2 cellular contexts compared by ENCODE assay signal in genomic region chr2:114368705-114369104, GRCh38.
TF ChIP-seq lines count a peak whose summit lies in the region.

No MANE protein-coding gene starts in this region.

TF ChIP-seq in HepG2, 621 proteins besides CTCF, POLR2A, EP300 and RAD21:
- TF ChIP-seq U2AF2 (IDR thresholded peaks at IDR 0.05; ENCODE audit: low read depth, low read length) (no peak), ZNF317 (CRISPR knock-in tag; IDR thresholded peaks at IDR 0.05) (peak; percentile 100), HNF4A (CRISPR knock-in tag; IDR thresholded peaks at IDR 0.05) (no peak), ZEB1 (IDR thresholded peaks at IDR 0.05; ENCODE audit: insufficient replicate concordance, low read depth) (no peak)

TF ChIP-seq in K562, 482 proteins besides CTCF, POLR2A, EP300 and RAD21:
- TF ChIP-seq CBX5 (IDR thresholded peaks at IDR 0.05; ENCODE audit: borderline replicate concordance, low read depth) (peak; percentile 76), TRIM28 (IDR thresholded peaks at IDR 0.05) (peak; percentile 86), PBX2 (CRISPR knock-in tag; IDR thresholded peaks at IDR 0.05; ENCODE audit: low read depth) (no peak), PBX2 (tag; conservative IDR thresholded peaks at IDR 0.05; ENCODE audit: low read depth) (no peak), CUX1 (CRISPR knock-in tag; IDR thresholded peaks at IDR 0.05) (no peak), NFE2 (IDR thresholded peaks at IDR 0.05; ENCODE audit: low read depth) (no peak), SMAD4 (CRISPR knock-in tag; conservative IDR thresholded peaks at IDR 0.05) (no peak), CBX3 (IDR thresholded peaks at IDR 0.05; ENCODE audit: borderline replicate concordance in 1 of 2, low read length in 2 of 2) (peak in 1 of 2 experiments; percentile 65; a peak in 1 of 3 replicates)
